8 cellular contexts compared by ENCODE assay signal in the genomic region with DNA sequence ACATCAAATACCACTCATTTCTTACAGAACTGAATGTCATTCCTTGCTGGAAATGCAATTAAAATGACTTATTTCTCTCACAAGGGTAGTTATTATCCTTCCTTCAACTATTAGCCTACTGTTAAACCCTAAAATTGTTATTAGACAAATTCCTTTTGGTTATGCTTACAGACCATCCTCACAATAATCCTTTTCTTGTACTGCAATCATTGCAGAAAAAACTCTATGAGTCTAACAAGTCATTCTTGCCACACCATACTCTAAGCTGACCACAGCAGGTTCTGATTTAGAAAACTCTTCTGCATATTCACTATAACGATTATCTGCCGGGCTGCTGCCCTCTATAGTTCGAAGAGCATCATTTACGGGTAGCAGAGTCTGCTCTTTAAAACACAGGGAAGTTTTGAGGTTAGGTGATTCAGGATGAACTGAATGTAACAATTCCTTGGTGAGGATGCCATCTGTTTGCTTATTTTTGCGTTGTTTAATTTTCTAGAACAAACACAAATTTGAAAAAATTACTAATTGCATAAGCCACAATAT. TPM values are rescaled to one million over a fixed set of nuclear protein-coding genes. Genes with fewer than 3 reads are reported as not detected.
A peak's percentile ranks its signal among the peaks of the same experiment; 100 is the strongest.
DNase-seq lines count a peak whose midpoint lies in the region; ATAC-seq, FAIRE-seq and TF ChIP-seq lines count a peak whose summit lies in the region.

No MANE protein-coding gene starts in this region.

- no peak for TF ChIP-seq EP300 in GM12878 (IDR thresholded peaks at IDR 0.05; ENCODE audit: borderline replicate concordance in 1 of 2, control insufficient read depth in 1 of 2, low read depth in 2 of 2, low read length in 2 of 2)

- H3K79me2 ChIP-seq in Loucy (ENCODE audit: insufficient read depth, low read length): no peaks in the 10 kb centered on the region
- H3K79me2 ChIP-seq in GM12878 (ENCODE audit: control insufficient read depth, insufficient read depth, low read length): no peaks in the 10 kb centered on the region

- CTCF ChIA-PET in GM12878 (lab: Yijun Ruan, JAX): interaction anchor here (0.8 to 3.5 kb wide), 8 partner anchors 9 to 164 kb away, joined by 3 to 13 read pairs (median 4); no protein-coding TSS in a partner anchor

- H3K4me1 ChIP-seq in Loucy (ENCODE audit: insufficient read depth, low read length, poor library complexity, severe bottlenecking) (no peaks in the 10 kb centered on the region), GM12878 (ENCODE audit: control insufficient read depth, insufficient read depth, low read length) (peaks cover 18% of the 10 kb centered on the region)

- H3K27ac Mint-ChIP-seq in naive B cell: peak overlapping the region in 2 of 6 donors; percentile 13 to 29

- ATAC-seq in GM18868 (IDR thresholded peaks at IDR 0.05; ENCODE audit: unreplicated experiment) (peak; percentile 93), GM12878 (peak; percentile 91), naive B cell (ENCODE audit: low read depth in 2 of 2) (peak; percentile 34 to 37), HG02981 (IDR thresholded peaks at IDR 0.05; ENCODE audit: unreplicated experiment) (no peak), HG02884 (IDR thresholded peaks at IDR 0.05; ENCODE audit: unreplicated experiment) (no peak)

- H3K36me3 Mint-ChIP-seq in naive B cell: peaks cover 0 to 13% of the 10 kb centered on the region in 2 donors

- no peaks in the 10 kb centered on the region for H3F3A ChIP-seq in Loucy (ENCODE audit: low read depth)

- no peak overlapping the region for H3K4me3 Mint-ChIP-seq in naive B cell

- H3K9ac ChIP-seq in Loucy (ENCODE audit: low read depth, low read length, poor library complexity, severe bottlenecking): no peak overlapping the region
- H3K9ac ChIP-seq in GM12878 (ENCODE audit: control insufficient read depth, insufficient read depth, low read length): no peak overlapping the region

- 3% methylated on average over 5 of the region's 5 CpGs for WGBS in GM12878 (ENCODE audit: insufficient coverage, insufficient replicate concordance, low lambda C conversion rate, missing lambda C conversion rate)

- no peaks in the 10 kb centered on the region for H3K9me3 ChIP-seq in Loucy (ENCODE audit: insufficient read depth, low read depth, low read length)
- no peaks in the 10 kb centered on the region for H3K9me3 ChIP-seq in GM12878 (replicated peaks; ENCODE audit: control insufficient read depth, insufficient read depth, low read length)

- H3K4me2 ChIP-seq in Loucy (ENCODE audit: low read depth, low read length, poor library complexity, severe bottlenecking) (no peak overlapping the region), GM12878 (ENCODE audit: control insufficient read depth, insufficient read depth) (no peak overlapping the region)

- TF ChIP-seq CTCF in Loucy (conservative IDR thresholded peaks at IDR 0.05; ENCODE audit: low read length) (peak; percentile 62), GM12878 (IDR thresholded peaks at IDR 0.05 in 2 of 3, conservative IDR thresholded peaks at IDR 0.05 in 1 of 3; ENCODE audit: control insufficient read depth in 2 of 3, extremely low read depth in 1 of 3, insufficient read depth in 1 of 3, low read depth in 3 of 3, low read length in 3 of 3) (peak; percentile 45 to 66 (median 64); a peak in 5 of 6 replicates)

- POLR2A ChIA-PET in GM12878 (lab: Charles Lee): no interaction called here

- no peaks in the 10 kb centered on the region for H3K9me2 ChIP-seq in Loucy (replicated peaks; ENCODE audit: low read depth, low read length)

- TF ChIP-seq RAD21 in GM12878 (IDR thresholded peaks at IDR 0.05; ENCODE audit: insufficient read depth, low read depth, low read length): peak; percentile 86

- intact Hi-C loops in GM12878 (cut with micrococcal nuclease; ENCODE audit: unreplicated experiment): loop anchor here (1.0 to 5.0 kb wide), 3 partner anchors 67 to 164 kb away; no protein-coding TSS in a partner anchor

- peak; percentile 89 for FAIRE-seq in GM12878 (lab: Jason Lieb, UNC)

- no peaks in the 10 kb centered on the region for H3K9me3 Mint-ChIP-seq in naive B cell

- RAD21 ChIA-PET in GM12878 (lab: Charles Lee; ENCODE audit: unreplicated experiment): no interaction called here

- no TSS peak for BruUV-seq in GM12878 (replicated peaks; lab: Mats Ljungman, UMichigan)

- H3K36me3 ChIP-seq in Loucy (ENCODE audit: insufficient read depth, low read length) (peaks cover 41% of the 10 kb centered on the region; the same call in 1 of the 2 replicates), GM12878 (ENCODE audit: control insufficient read depth in 2 of 2, insufficient read depth in 2 of 2, low read length in 1 of 2) (no peaks in the 10 kb centered on the region; a peak in 2 of 4 replicates)

- in situ Hi-C loops in GM12878 (cut with MboI): no loop called here

- SMC1A ChIA-PET in GM12878 (lab: Charles Lee; ENCODE audit: uncharacterized antibody, unreplicated experiment): interaction anchor here (0.8 to 2.0 kb wide), 3 partner anchors 10 to 69 kb away, joined by 3 to 6 read pairs (median 3); no protein-coding TSS in a partner anchor

- H3K4me3 ChIP-seq in Loucy (ENCODE audit: low read length, poor library complexity, severe bottlenecking) (no peak overlapping the region), GM12878 (no peak overlapping the region)

- H2AFZ ChIP-seq in Loucy (ENCODE audit: low read length) (no peak overlapping the region), GM12878 (ENCODE audit: control insufficient read depth, low read depth, low read length) (no peak overlapping the region)

- H3K27me3 ChIP-seq in Loucy (ENCODE audit: insufficient read depth, low read length, poor library complexity, severe bottlenecking): no peaks in the 10 kb centered on the region
- H3K27me3 ChIP-seq in GM12878 (replicated peaks in 1 of 2; ENCODE audit: control insufficient read depth in 2 of 2, insufficient read depth in 2 of 2, low read length in 1 of 2): no peaks in the 10 kb centered on the region

- TF ChIP-seq POLR2A in GM12878 (IDR thresholded peaks at IDR 0.05; ENCODE audit: low read depth, low read length): no peak

- H4K20me1 ChIP-seq in Loucy (ENCODE audit: insufficient read depth, low read length, poor library complexity, severe bottlenecking) (peaks cover 4% of the 10 kb centered on the region), GM12878 (ENCODE audit: control insufficient read depth, insufficient read depth) (no peaks in the 10 kb centered on the region)

- H3K4me1 Mint-ChIP-seq in naive B cell: peaks cover 13 to 22% (median 14%) of the 10 kb centered on the region in 3 donors

- DNase-seq in AG08396 (ENCODE audit: low spot score): peak; percentile 8
- peak; percentile 17 for DNase-seq in GM12878 (ENCODE audit: low read depth, low spot score)
- DNase-seq in naive B cell: no peak
- no peak for DNase-seq in NCI-H2029 (lab: John Stamatoyannopoulos, UW)

- no peaks in the 10 kb centered on the region for H3K27me3 Mint-ChIP-seq in naive B cell

- H3K27ac ChIP-seq in GM12878 (ENCODE audit: control insufficient read depth, insufficient read depth): peak overlapping the region; percentile 21; the same call in 1 of the 2 replicates

TF ChIP-seq in GM12878, 131 proteins besides CTCF, POLR2A, EP300 and RAD21 (continues in another document):
- TF ChIP-seq BRCA1 (IDR thresholded peaks at IDR 0.05; ENCODE audit: low read depth, low read length): no peak
- TF ChIP-seq POU2F2 (IDR thresholded peaks at IDR 0.05; ENCODE audit: borderline replicate concordance, low read depth, low read length): 0 out of 3 replicates have a peak, but pooled peaks have one; percentile 35
- TF ChIP-seq RUNX3 (IDR thresholded peaks at IDR 0.05; ENCODE audit: low read length): peak; percentile 67
- TF ChIP-seq SREBF2 (IDR thresholded peaks at IDR 0.05; ENCODE audit: low read length): no peak
- TF ChIP-seq RB1 (IDR thresholded peaks at IDR 0.05; ENCODE audit: borderline replicate concordance): no peak
- TF ChIP-seq SMC3 (IDR thresholded peaks at IDR 0.05; ENCODE audit: borderline replicate concordance, low read length): peak; percentile 73; the same call in 1 of the 2 replicates
- TF ChIP-seq IKZF1 (conservative IDR thresholded peaks at IDR 0.05): no peak

RNA-seq across cellular contexts. Expression of gene MTMR6, which starts 38.2 kb away (rescaled TPM):
- 8.1 and 9.0 TPM in 2 replicates for total RNA-seq in GM12878 (2013; cell fraction: nucleolus; rRNA removed)
- total RNA-seq in GM12878 (2014; rRNA removed): 14.1 and 16.7 TPM in 2 replicates
- total RNA-seq in GM12878 (2014; rRNA removed; fragmentation: Illumina TruSeq; extraction: Trizol): 19.2 and 19.4 TPM in 2 replicates
- 13.8 and 13.9 TPM in 2 replicates for total RNA-seq in GM12878 (2021)
- 2.5 TPM for polyA plus RNA-seq in GM12878 (2011; ENCODE audit: low read depth)
- 15.1 and 21.1 TPM in 2 replicates for polyA plus RNA-seq in GM12878 (2011; rRNA removed)
- 5.6 and 6.0 TPM in 2 replicates for polyA plus RNA-seq in GM12878 (2011; cell fraction: cytosol; rRNA removed)
- 4.7 and 6.7 TPM in 2 replicates for polyA plus RNA-seq in GM12878 (2011; cell fraction: nucleus; rRNA removed)
- polyA plus RNA-seq in GM12878 (2012): 4.1 and 4.2 TPM in 2 replicates
- polyA plus RNA-seq in GM12878 (2014; fragmentation: Illumina TruSeq; extraction: Trizol): 17.0 and 20.7 TPM in 2 replicates
- 10 to 100 TPM; 13.0 to 21.0 TPM for polyA plus RNA-seq in GM12878 (2014; fragmentation: Nextera tagmentation; extraction: Ambion mirVana)
- polyA plus RNA-seq in GM12878 (2014; rRNA removed): 7.1 and 9.8 TPM in 2 replicates
- 10 to 100 TPM; 23.5 to 24.2 TPM for polyA plus RNA-seq in GM12878 (2016; fragmentation: Nextera tagmentation; extraction: Ambion mirVana)
- 7.0 and 9.4 TPM in 2 replicates for polyA minus RNA-seq in GM12878 (2011; rRNA and poly(A)+ RNA removed)
- polyA minus RNA-seq in GM12878 (2011; cell fraction: cytosol; rRNA and poly(A)+ RNA removed): 4.1 and 6.3 TPM in 2 replicates
- 2.8 and 4.9 TPM in 2 replicates for polyA minus RNA-seq in GM12878 (2011; cell fraction: nucleus; rRNA and poly(A)+ RNA removed)
- polyA plus RNA-seq in naive B cell (ENCODE audit: low read depth in 6 of 6): 10 to 100 TPM in 1 of 6 donors, 1 to 10 TPM in 5; 7.1 to 10.7 (median 8.5) TPM

RNA-seq across cellular contexts. Expression of gene NUP58, which starts 52.4 kb away (rescaled TPM):
- total RNA-seq in GM12878 (2013; cell fraction: nucleolus; rRNA removed): 250 and 257 TPM in 2 replicates
- 58.1 and 75.6 TPM in 2 replicates for total RNA-seq in GM12878 (2014; rRNA removed)
- 56.6 and 58.0 TPM in 2 replicates for total RNA-seq in GM12878 (2014; rRNA removed; fragmentation: Illumina TruSeq; extraction: Trizol)
- 46.7 and 54.5 TPM in 2 replicates for total RNA-seq in GM12878 (2021)
- polyA plus RNA-seq in GM12878 (2011; ENCODE audit: low read depth): 10.0 TPM
- polyA plus RNA-seq in GM12878 (2011; rRNA removed): 78.0 and 110 TPM in 2 replicates
- 48.0 and 50.8 TPM in 2 replicates for polyA plus RNA-seq in GM12878 (2011; cell fraction: cytosol; rRNA removed)
- polyA plus RNA-seq in GM12878 (2011; cell fraction: nucleus; rRNA removed): 30.4 and 34.5 TPM in 2 replicates
- polyA plus RNA-seq in GM12878 (2012): 15.9 and 26.2 TPM in 2 replicates
- polyA plus RNA-seq in GM12878 (2014; fragmentation: Illumina TruSeq; extraction: Trizol): 47.9 and 62.7 TPM in 2 replicates
- polyA plus RNA-seq in GM12878 (2014; fragmentation: Nextera tagmentation; extraction: Ambion mirVana): 10 to 100 TPM; 12.1 to 14.0 TPM
- polyA plus RNA-seq in GM12878 (2014; rRNA removed): 37.7 and 42.5 TPM in 2 replicates
- 10 to 100 TPM; 38.9 to 49.8 TPM for polyA plus RNA-seq in GM12878 (2016; fragmentation: Nextera tagmentation; extraction: Ambion mirVana)
- 88.9 and 113 TPM in 2 replicates for polyA minus RNA-seq in GM12878 (2011; rRNA and poly(A)+ RNA removed)
- polyA minus RNA-seq in GM12878 (2011; cell fraction: cytosol; rRNA and poly(A)+ RNA removed): 38.5 and 53.3 TPM in 2 replicates
- polyA minus RNA-seq in GM12878 (2011; cell fraction: nucleus; rRNA and poly(A)+ RNA removed): 43.5 and 70.0 TPM in 2 replicates
- polyA plus RNA-seq in naive B cell (ENCODE audit: low read depth in 6 of 6): 10 to 100 TPM; 14.5 to 24.9 (median 20.6) TPM

Comparison
In these comparisons a context has a peak if more than half of its experiments do, and no peak if none do; other contexts are left out.
1. DNase-seq: peak in AG08396 (single experiment) and GM12878 (single experiment); none in naive B cell (single experiment) and NCI-H2029 (single experiment).
2. ATAC-seq: peak in GM18868 (single experiment), GM12878 (single experiment) and naive B cell (2 of 2); none in HG02981 (single experiment) and HG02884 (single experiment).